ENCODE assay signal across 19 cellular contexts in genomic region chr10:54368984-54369383, GRCh38.
"Had no signal": no experiment of that assay in that cellular context is flagged by ENCODE, and none has a peak within 500 bp of the region (broad histone marks: within the 10 kb centered on the region; RNA-seq: fewer than 3 reads in every experiment).

No MANE protein-coding gene starts in this region.

- DNase-seq: activated CD4-positive, alpha-beta T cell treated with anti-CD3 and anti-CD28 coated beads, Interleukin-2, amount 10 ng/mL, durations not matched to agents 24 days and 14 days; activated CD4-positive, CD25-positive, alpha-beta regulatory T cell; activated CD8-positive, alpha-beta memory T cell treated with anti-CD3 and anti-CD28 coated beads, Interleukin-2, amount 50 U/mL, for 48 hours; activated CD8-positive, alpha-beta T cell treated with anti-CD3 and anti-CD28 coated beads, Interleukin-2, amount 10 ng/mL, durations not matched to agents 7 days and 5 days; activated gamma-delta T cell; activated T-cell treated with anti-CD3 and anti-CD28 coated beads, Interleukin-2, amount 50 U/mL, for 72 hours; dorsolateral prefrontal cortex; erythroblast; gastrocnemius medialis; heart left ventricle; midbrain; pancreas; stimulated activated CD4-positive, alpha-beta T cell treated with anti-CD3 and anti-CD28 coated beads, Interleukin-1b, Interleukin-23, amount 100 ng/mL, for 48 hours; stomach; testis; upper lobe of right lung had no signal

- H3K27ac Mint-ChIP-seq: activated CD4-positive, alpha-beta T cell treated with anti-CD3 and anti-CD28 coated beads, Interleukin-2, amount 10 ng/mL, durations not matched to agents 24 days and 14 days; activated CD8-positive, alpha-beta T cell treated with anti-CD3 and anti-CD28 coated beads, Interleukin-2, amount 10 ng/mL, durations not matched to agents 7 days and 5 days; activated naive CD4-positive, alpha-beta T cell treated with anti-CD3 and anti-CD28 coated beads, Interleukin-2, amount 50 U/mL, for 72 hours; activated T-cell treated with anti-CD3 and anti-CD28 coated beads, Interleukin-2, amount 50 U/mL, for 72 hours had no signal

- H3K9me3 Mint-ChIP-seq: activated CD4-positive, alpha-beta T cell treated with anti-CD3 and anti-CD28 coated beads, Interleukin-2, amount 10 ng/mL, durations not matched to agents 24 days and 14 days had no signal

- H3K4me1 Mint-ChIP-seq: activated CD4-positive, alpha-beta T cell treated with anti-CD3 and anti-CD28 coated beads, Interleukin-2, amount 10 ng/mL, durations not matched to agents 24 days and 14 days had no signal

- H3K4me1 ChIP-seq: gastrocnemius medialis, heart left ventricle, pancreas, stomach, testis, upper lobe of right lung had no signal

- ATAC-seq: activated CD8-positive, alpha-beta T cell treated with anti-CD3 and anti-CD28 coated beads, Interleukin-2, amount 10 ng/mL, durations not matched to agents 7 days and 5 days; activated naive CD4-positive, alpha-beta T cell treated with anti-CD3 and anti-CD28 coated beads, Interleukin-2, amount 50 U/mL, for 72 hours; activated T-cell treated with anti-CD3 and anti-CD28 coated beads, Interleukin-2, amount 50 U/mL, for 72 hours; gastrocnemius medialis; heart left ventricle; pancreas; upper lobe of right lung had no signal

- H3K36me3 ChIP-seq: cardiac muscle cell, gastrocnemius medialis, heart left ventricle, pancreas, stomach, upper lobe of right lung had no signal

- H3K9me3 ChIP-seq: gastrocnemius medialis, heart left ventricle, pancreas, stomach, testis, upper lobe of right lung had no signal

- H3K4me3 ChIP-seq: cardiac muscle cell, dorsolateral prefrontal cortex, gastrocnemius medialis, heart left ventricle, lung, pancreas, stomach, testis, upper lobe of right lung had no signal

- H3K27me3 ChIP-seq: cardiac muscle cell, dorsolateral prefrontal cortex, gastrocnemius medialis, heart left ventricle, pancreas, stomach, testis, upper lobe of right lung had no signal

- H3K27ac ChIP-seq: cardiac muscle cell, dorsolateral prefrontal cortex, gastrocnemius medialis, heart left ventricle, pancreas, stomach, testis, upper lobe of right lung had no signal

- H3K36me3 Mint-ChIP-seq: activated naive CD4-positive, alpha-beta T cell treated with anti-CD3 and anti-CD28 coated beads, Interleukin-2, amount 50 U/mL, for 72 hours had no signal

- H3K27me3 Mint-ChIP-seq: activated CD4-positive, alpha-beta T cell treated with anti-CD3 and anti-CD28 coated beads, Interleukin-2, amount 10 ng/mL, durations not matched to agents 24 days and 14 days had no signal

- H3K4me3 Mint-ChIP-seq: activated CD4-positive, alpha-beta T cell treated with anti-CD3 and anti-CD28 coated beads, Interleukin-2, amount 10 ng/mL, durations not matched to agents 24 days and 14 days; activated CD8-positive, alpha-beta T cell treated with anti-CD3 and anti-CD28 coated beads, Interleukin-2, amount 10 ng/mL, durations not matched to agents 7 days and 5 days; activated T-cell treated with anti-CD3 and anti-CD28 coated beads, Interleukin-2, amount 50 U/mL, for 72 hours had no signal
